24 cellular contexts compared by ENCODE assay signal in genomic region chrX:43508694-43509093, GRCh38.
DNase-seq lines count a peak whose midpoint lies in the region; ATAC-seq and TF ChIP-seq lines count a peak whose summit lies in the region.
"Had no signal": no experiment of that assay in that cellular context is flagged by ENCODE, and none has a peak within 500 bp of the region (broad histone marks: within the 10 kb centered on the region; RNA-seq: fewer than 3 reads in every experiment).

No MANE protein-coding gene starts in this region.

- H3K27me3 ChIP-seq in A673 (replicated peaks; ENCODE audit: insufficient read depth, low read depth, low read length, poor library complexity) (no peaks in the 10 kb centered on the region), upper lobe of left lung (no peaks in the 10 kb centered on the region)

- CTCF ChIA-PET in A673 (lab: Charles Lee) = no interaction called here
- CTCF ChIA-PET in Calu3 (lab: Charles Lee) = no interaction called here

- DNase-seq in A673 (ENCODE audit: low spot score) = peak; percentile 37
- DNase-seq in SK-N-MC (ENCODE audit: low read depth, low spot score) = peak; percentile 90
- peak; percentile 16 for DNase-seq in epidermal melanocyte (ENCODE audit: insufficient read length, low spot score)
- no peak for DNase-seq in Calu3
- no peak for DNase-seq in upper lobe of left lung
- no peak for DNase-seq in AG08396 (ENCODE audit: low spot score)
- DNase-seq: ACHN; AML-193; CD4-positive, alpha-beta T cell; CD8-positive, alpha-beta T cell; COR-L47; DMS153; DMS53; DMS79; DND-41; EL; GDM1 had no signal

- no peak overlapping the region for H3K9ac ChIP-seq in SK-N-MC (ENCODE audit: insufficient read length)
- H3K9ac ChIP-seq: BLaER1 treated with 17β-estradiol and CSF1 and Interleukin-3, amounts not matched to agents 10 nM and 100 nM had no signal

- peaks cover 3% of the 10 kb centered on the region for H3K27me3 Mint-ChIP-seq in nephron (ENCODE audit: low read depth)
- no peaks in the 10 kb centered on the region for H3K27me3 Mint-ChIP-seq in Calu3 (ENCODE audit: unreplicated experiment)
- H3K27me3 Mint-ChIP-seq: B cell; CD4-positive, alpha-beta T cell had no signal

- no peaks in the 10 kb centered on the region for H3K36me3 ChIP-seq in A673 (ENCODE audit: insufficient read depth, low read length, poor library complexity, severe bottlenecking)
- no peaks in the 10 kb centered on the region for H3K36me3 ChIP-seq in SK-N-MC (ENCODE audit: insufficient read depth, low read length)
- no peaks in the 10 kb centered on the region for H3K36me3 ChIP-seq in upper lobe of left lung
- H3K36me3 ChIP-seq: BLaER1 treated with 17β-estradiol and CSF1 and Interleukin-3, amounts not matched to agents 10 nM and 100 nM had no signal

- no peak for TF ChIP-seq POLR2A in upper lobe of left lung (IDR thresholded peaks at IDR 0.05)

- no peak for ATAC-seq in upper lobe of left lung (ENCODE audit: low FRiP score in 2 of 2)
- ATAC-seq: A549; CD8-positive, alpha-beta T cell; GM12878 had no signal

- TF ChIP-seq EP300 in upper lobe of left lung (IDR thresholded peaks at IDR 0.05) = no peak

- no TSS peak for BruUV-seq in A673 (replicated peaks; lab: Mats Ljungman, UMichigan)
- BruUV-seq in Calu3 (replicated peaks; lab: Mats Ljungman, UMichigan) = no TSS peak

- H3K9me3 ChIP-seq in A673 (ENCODE audit: low read depth, low read length, poor library complexity, severe bottlenecking) (no peaks in the 10 kb centered on the region), SK-N-MC (ENCODE audit: low read depth, low read length) (no peaks in the 10 kb centered on the region), upper lobe of left lung (no peaks in the 10 kb centered on the region)
- H3K9me3 ChIP-seq: A549; BLaER1 treated with 17β-estradiol and CSF1 and Interleukin-3, amounts not matched to agents 10 nM and 100 nM had no signal

- H3K4me3 ChIP-seq in A673 (ENCODE audit: low read depth, low read length, poor library complexity, severe bottlenecking) (no peak overlapping the region), SK-N-MC (peak overlapping the region; percentile 43; the same call in 1 of the 2 replicates), upper lobe of left lung (no peak overlapping the region)
- H3K4me3 ChIP-seq: A549; BLaER1 treated with 17β-estradiol and CSF1 and Interleukin-3, amounts not matched to agents 10 nM and 100 nM; GM12878 had no signal

- POLR2A ChIA-PET in A673 (lab: Charles Lee; ENCODE audit: low non-redundant PET) = no interaction called here

- TF ChIP-seq CTCF in A673 (conservative IDR thresholded peaks at IDR 0.05; ENCODE audit: low read depth, low read length) = no peak
- no peak for TF ChIP-seq CTCF in nephron (IDR thresholded peaks at IDR 0.05; ENCODE audit: unreplicated experiment in 3 of 3)
- TF ChIP-seq CTCF in Calu3 (IDR thresholded peaks at IDR 0.05; ENCODE audit: unreplicated experiment) = no peak
- no peak for TF ChIP-seq CTCF in upper lobe of left lung (IDR thresholded peaks at IDR 0.05)

- H3K36me3 Mint-ChIP-seq in nephron (ENCODE audit: low read depth) (no peaks in the 10 kb centered on the region), Calu3 (ENCODE audit: insufficient read depth, unreplicated experiment) (no peaks in the 10 kb centered on the region)
- H3K36me3 Mint-ChIP-seq: CD8-positive, alpha-beta T cell had no signal

- H3K4me1 ChIP-seq in A673 (ENCODE audit: insufficient read depth, low read length, poor library complexity, severe bottlenecking) (peaks cover 13% of the 10 kb centered on the region), upper lobe of left lung (no peaks in the 10 kb centered on the region)
- H3K4me1 ChIP-seq: A549 had no signal

- peaks cover 27% of the 10 kb centered on the region for H3K4me1 Mint-ChIP-seq in nephron
- H3K4me1 Mint-ChIP-seq in Calu3 (ENCODE audit: low read depth, unreplicated experiment) = no peaks in the 10 kb centered on the region

- peak overlapping the region; percentile 62 for H3K27ac ChIP-seq in A673 (ENCODE audit: low read depth, low read length, poor library complexity, severe bottlenecking)
- H3K27ac ChIP-seq in SK-N-MC = no peak overlapping the region; the same call in 1 of the 2 replicates
- no peak overlapping the region for H3K27ac ChIP-seq in upper lobe of left lung
- H3K27ac ChIP-seq: 22Rv1; A549; BLaER1 treated with 17β-estradiol and CSF1 and Interleukin-3, amounts not matched to agents 10 nM and 100 nM; C4-2B had no signal

- H3K9me3 Mint-ChIP-seq in nephron = no peaks in the 10 kb centered on the region
- H3K9me3 Mint-ChIP-seq in Calu3 (ENCODE audit: low read depth, unreplicated experiment) = no peaks in the 10 kb centered on the region
- H3K9me3 Mint-ChIP-seq: CD4-positive, alpha-beta T cell; CD8-positive, alpha-beta T cell had no signal

- H3K4me3 Mint-ChIP-seq in nephron (no peak overlapping the region), Calu3 (ENCODE audit: low read depth, unreplicated experiment) (no peak overlapping the region)
- H3K4me3 Mint-ChIP-seq: B cell; CD4-positive, alpha-beta T cell; CD8-positive, alpha-beta T cell had no signal

- H3K27ac Mint-ChIP-seq in nephron = peak overlapping the region; percentile 32 to 60 (median 54)
- no peak overlapping the region for H3K27ac Mint-ChIP-seq in Calu3 (ENCODE audit: unreplicated experiment)
- H3K27ac Mint-ChIP-seq: B cell; CD4-positive, alpha-beta T cell; CD8-positive, alpha-beta T cell had no signal

- intact Hi-C loops in A673 (cut with micrococcal nuclease; ENCODE audit: unreplicated experiment) (no loop called here), Calu3 (cut with micrococcal nuclease; ENCODE audit: unreplicated experiment) (no loop called here)

Comparison
In these comparisons a context has a peak if more than half of its experiments do, and no peak if none do; other contexts are left out.
1. DNase-seq: peak in A673 (single experiment), SK-N-MC (single experiment) and epidermal melanocyte (single experiment); none in Calu3 (single experiment), upper lobe of left lung (0 of 2) and AG08396 (single experiment).